In genomic region chr3:197736491-197737318, GRCh38 we compare ENCODE assay signal across 8 cellular contexts. TPM values are rescaled to one million over a fixed set of nuclear protein-coding genes. Genes with fewer than 3 reads are reported as not detected.
DNase-seq lines count a peak whose midpoint lies in the region; ATAC-seq and TF ChIP-seq lines count a peak whose summit lies in the region.

Gene RUBCN, minus strand, starts transcription at chr3:197736904. Its CDS starts 185 bp downstream, at chr3:197736719.

- ATAC-seq in HG02623 (IDR thresholded peaks at IDR 0.05; ENCODE audit: unreplicated experiment): peak; percentile 87
- ATAC-seq in activated naive CD4-positive, alpha-beta T cell treated with anti-CD3 and anti-CD28 coated beads, Interleukin-2, amount 50 U/mL, for 72 hours: peak; percentile 94 to 97
- peak; percentile 100 for ATAC-seq in omental fat pad (ENCODE audit: low FRiP score)

- H3K9me3 Mint-ChIP-seq in activated naive CD4-positive, alpha-beta T cell treated with anti-CD3 and anti-CD28 coated beads, Interleukin-2, amount 50 U/mL, for 72 hours: no peaks in the 10 kb centered on the region

- H3K36me3 Mint-ChIP-seq in activated naive CD4-positive, alpha-beta T cell treated with anti-CD3 and anti-CD28 coated beads, Interleukin-2, amount 50 U/mL, for 72 hours: peaks cover 0 to 11% of the 10 kb centered on the region in 2 donors

- H3K27ac ChIP-seq in temporal lobe (ENCODE audit: low read depth, low read length): peak within 1 kb of the TSS; percentile 76

- TF ChIP-seq CTCF in GM10266 (IDR thresholded peaks at IDR 0.05; ENCODE audit: control insufficient read depth, insufficient read depth, low read depth, missing control alignments) (no peak), omental fat pad (IDR thresholded peaks at IDR 0.05) (no peak)

- peak within 1 kb of the TSS; percentile 92 to 94 for H3K27ac Mint-ChIP-seq in activated naive CD4-positive, alpha-beta T cell treated with anti-CD3 and anti-CD28 coated beads, Interleukin-2, amount 50 U/mL, for 72 hours

- DNase-seq in GM10266 (ENCODE audit: extremely low spot score) (peak; percentile 99), NCI-H1105 (lab: John Stamatoyannopoulos, UW) (peak; percentile 99), SKM-1 (lab: John Stamatoyannopoulos, UW; ENCODE audit: unreplicated experiment) (peak; percentile 92), glomerular visceral epithelial cell (ENCODE audit: extremely low spot score) (peak; percentile 94), omental fat pad (ENCODE audit: low spot score) (peak; percentile 82)
- DNase-seq in activated naive CD4-positive, alpha-beta T cell treated with anti-CD3 and anti-CD28 coated beads, Interleukin-2, amount 50 U/mL, for 72 hours (ENCODE audit: low spot score in 2 of 2): peak; percentile 94 to 96

RNA-seq across cellular contexts. Expression of gene RUBCN, which starts in this region (rescaled TPM):
- total RNA-seq in activated naive CD4-positive, alpha-beta T cell treated with anti-CD3 and anti-CD28 coated beads, Interleukin-2, amount 50 U/mL, for 72 hours: 10 to 100 TPM; 26.0 to 49.3 TPM
- total RNA-seq in omental fat pad (10 to 100 TPM; 23.6 to 69.5 (median 39.4) TPM), temporal lobe (28.0 TPM)

Comparison
In these comparisons a context has a peak if more than half of its experiments do, and no peak if none do; other contexts are left out.
1. Peak in every context shown above with its lines: DNase-seq, ATAC-seq and H3K27ac ChIP-seq.